9 cellular contexts compared by ENCODE assay signal in the genomic region with DNA sequence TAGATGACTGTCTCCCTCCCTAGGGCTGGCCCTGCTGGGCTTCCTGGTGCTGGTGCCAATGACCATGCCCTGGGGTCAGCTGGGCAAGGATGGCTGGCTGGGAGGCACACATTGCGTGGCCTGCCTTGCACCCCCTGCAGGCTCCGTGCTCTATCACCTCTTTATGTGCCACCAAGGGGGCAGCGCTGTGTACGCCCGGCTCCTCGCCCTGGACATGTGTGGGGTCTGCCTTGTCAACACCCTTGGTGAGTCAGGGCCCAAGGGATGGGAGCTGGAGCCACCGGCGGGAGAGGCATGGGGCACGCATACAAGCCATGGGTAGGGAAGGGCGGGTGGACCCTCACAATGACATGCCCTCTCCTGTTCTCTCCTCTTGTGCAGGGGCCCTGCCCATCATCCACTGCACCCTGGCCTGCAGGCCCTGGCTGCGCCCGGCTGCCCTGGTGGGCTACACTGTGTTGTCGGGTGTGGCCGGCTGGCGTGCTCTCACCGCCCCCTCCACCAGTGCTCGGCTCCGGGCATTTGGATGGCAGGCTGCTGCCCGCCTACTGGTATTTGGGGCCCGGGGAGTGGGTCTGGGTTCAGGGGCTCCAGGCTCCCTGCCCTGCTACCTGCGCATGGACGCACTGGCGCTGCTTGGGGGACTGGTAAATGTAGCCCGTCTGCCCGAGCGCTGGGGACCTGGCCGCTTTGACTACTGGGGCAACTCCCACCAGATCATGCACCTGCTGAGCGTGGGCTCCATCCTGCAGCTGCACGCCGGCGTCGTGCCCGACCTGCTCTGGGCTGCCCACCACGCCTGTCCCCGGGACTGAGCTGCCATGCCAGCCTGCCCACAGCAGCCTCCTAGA. TPM values are rescaled to one million over a fixed set of nuclear protein-coding genes. Genes with fewer than 3 reads are reported as not detected.
DNase-seq lines count a peak whose midpoint lies in the region; ATAC-seq, FAIRE-seq and TF ChIP-seq lines count a peak whose summit lies in the region.
"Had no signal": no experiment of that assay in that cellular context is flagged by ENCODE, and none has a peak within 500 bp of the region (broad histone marks: within the 10 kb centered on the region; RNA-seq: fewer than 3 reads in every experiment).

No MANE protein-coding gene starts in this region.

- no peak for TF ChIP-seq RAD21 in HepG2 (CRISPR knock-in tag; IDR thresholded peaks at IDR 0.05)

- WGBS in HepG2 (ENCODE audit: low lambda C conversion rate), result 97% methylated on average over 10 of the region's 35 CpGs
- WGBS in right lobe of liver (ENCODE audit: insufficient coverage, low coverage, low lambda C conversion rate, missing lambda C conversion rate), result 97% methylated on average over 8 of the region's 35 CpGs

- POLR2A ChIA-PET in HepG2 (lab: Yijun Ruan, JAX), result interaction anchor here (1.9 kb wide), 1 partner anchor 9 kb away, joined by 10 read pairs; a partner anchor contains a TSS

- H3K4me3 ChIP-seq in HepG2 (replicated peaks in 1 of 3; ENCODE audit: insufficient read depth in 1 of 3, low read depth in 2 of 3, low read length in 3 of 3) (peak overlapping the region in 1 of 3 experiments; percentile 91; a peak in 1 of 6 replicates), right lobe of liver (no peak overlapping the region), SU-DHL-6 (ENCODE audit: insufficient read depth, low read length, poor library complexity, severe bottlenecking) (peak overlapping the region; percentile 98)

- H3K27me3 ChIP-seq in HepG2 (ENCODE audit: control insufficient read depth in 1 of 2, insufficient read depth in 2 of 2, low read length in 2 of 2) (no peaks in the 10 kb centered on the region; a peak in 1 of 5 replicates), right lobe of liver (peaks cover 4 to 7% of the 10 kb centered on the region in 2 donors), SU-DHL-6 (ENCODE audit: low read length) (no peaks in the 10 kb centered on the region)

- H3K9me3 Mint-ChIP-seq in glutamatergic neuron (ENCODE audit: unreplicated experiment), result peaks cover 4% of the 10 kb centered on the region
- no peaks in the 10 kb centered on the region for H3K9me3 Mint-ChIP-seq in type B pancreatic cell

- H3K9ac ChIP-seq in HepG2 (ENCODE audit: insufficient read depth, low read depth, low read length) (peak overlapping the region; percentile 80; the same call in 1 of the 2 replicates), SU-DHL-6 (ENCODE audit: low read length) (peak overlapping the region; percentile 98)

- in situ Hi-C loops in HepG2 (cut with HindIII; ENCODE audit: extremely low pct_ligation_motif_present, low pct_unique_long_range_greater_than_20kb), result no loop called here

- H4K20me1 ChIP-seq in HepG2 (ENCODE audit: insufficient read depth, low read length), result no peaks in the 10 kb centered on the region
- H4K20me1 ChIP-seq in SU-DHL-6 (ENCODE audit: low read depth, low read length), result peaks cover 4% of the 10 kb centered on the region; the same call in 1 of the 2 replicates

- no TSS peak for BruUV-seq in HepG2 (replicated peaks; lab: Mats Ljungman, UMichigan)

- H3K79me2 ChIP-seq in HepG2 (ENCODE audit: insufficient read depth, low read length), result peaks cover 8% of the 10 kb centered on the region
- peaks cover 22% of the 10 kb centered on the region for H3K79me2 ChIP-seq in SU-DHL-6 (ENCODE audit: insufficient read depth, low read length)

- H3K9me3 ChIP-seq in HepG2 (ENCODE audit: low read length), result no peaks in the 10 kb centered on the region
- H3K9me3 ChIP-seq in right lobe of liver, result no peaks in the 10 kb centered on the region
- H3K9me3 ChIP-seq in SU-DHL-6 (ENCODE audit: insufficient read depth, low read length), result no peaks in the 10 kb centered on the region

- H3K4me2 ChIP-seq in HepG2 (ENCODE audit: low read depth, low read length), result peak overlapping the region; percentile 86
- H3K4me2 ChIP-seq in SU-DHL-6 (ENCODE audit: low read depth, low read length, poor library complexity, severe bottlenecking), result peak overlapping the region; percentile 71

- intact Hi-C loops in HepG2 (cut with micrococcal nuclease; ENCODE audit: unreplicated experiment) (no loop called here), right lobe of liver (cut with DNase I) (no loop called here)

- ATAC-seq in HepG2 (no peak), right lobe of liver (no peak), HG03571 (IDR thresholded peaks at IDR 0.05; ENCODE audit: unreplicated experiment) (no peak)

- H3K36me3 ChIP-seq in HepG2 (replicated peaks in 1 of 2; ENCODE audit: control insufficient read depth in 1 of 2, insufficient read depth in 2 of 2, low read length in 2 of 2), result peaks cover 2 to 15% of the 10 kb centered on the region in 2 experiments; a peak in 3 of 5 replicates
- H3K36me3 ChIP-seq in right lobe of liver, result no peaks in the 10 kb centered on the region
- no peaks in the 10 kb centered on the region for H3K36me3 ChIP-seq in SU-DHL-6 (ENCODE audit: low read length)

- H3K27me3 Mint-ChIP-seq in glutamatergic neuron (ENCODE audit: unreplicated experiment) (peaks cover 8% of the 10 kb centered on the region), type B pancreatic cell (peaks cover 4% of the 10 kb centered on the region)

- no peak for FAIRE-seq in HepG2 (lab: Jason Lieb, UNC)

- H2AFZ ChIP-seq in HepG2 (ENCODE audit: low read length) (no peak overlapping the region), SU-DHL-6 (ENCODE audit: low read depth, low read length, severe bottlenecking) (no peak overlapping the region)

- H3K4me1 ChIP-seq in HepG2 (ENCODE audit: insufficient read depth, low read length) (peaks cover 17% of the 10 kb centered on the region), right lobe of liver (peaks cover 0 to 7% (median 0%) of the 10 kb centered on the region in 4 donors)

- H3K9me2 ChIP-seq in SU-DHL-6 (replicated peaks; ENCODE audit: insufficient read depth, low read length), result no peaks in the 10 kb centered on the region

- peaks cover 11% of the 10 kb centered on the region for H3K4me1 Mint-ChIP-seq in glutamatergic neuron (ENCODE audit: low read depth, unreplicated experiment)
- peaks cover 13% of the 10 kb centered on the region for H3K4me1 Mint-ChIP-seq in type B pancreatic cell (ENCODE audit: unreplicated experiment)

- H3K36me3 Mint-ChIP-seq in glutamatergic neuron (ENCODE audit: unreplicated experiment) (no peaks in the 10 kb centered on the region), type B pancreatic cell (peaks cover 3% of the 10 kb centered on the region)

- H3K27ac Mint-ChIP-seq in glutamatergic neuron (ENCODE audit: unreplicated experiment), result no peak overlapping the region
- H3K27ac Mint-ChIP-seq in type B pancreatic cell, result no peak overlapping the region

- TF ChIP-seq EP300 in HepG2 (IDR thresholded peaks at IDR 0.05; ENCODE audit: low read depth in 2 of 2, low read length in 2 of 2), result no peak
- no peak for TF ChIP-seq EP300 in HepG2 (CRISPR knock-in tag; IDR thresholded peaks at IDR 0.05; ENCODE audit: borderline replicate concordance)

- TF ChIP-seq CTCF in HepG2 (CRISPR knock-in tag; IDR thresholded peaks at IDR 0.05), result no peak
- TF ChIP-seq CTCF in right lobe of liver (IDR thresholded peaks at IDR 0.05), result no peak
- TF ChIP-seq CTCF in SU-DHL-6 (IDR thresholded peaks at IDR 0.05; ENCODE audit: insufficient read depth, low read length, poor library complexity, severe bottlenecking), result no peak
- no peak for TF ChIP-seq CTCF in glutamatergic neuron (IDR thresholded peaks at IDR 0.05; ENCODE audit: partially characterized antibody, unreplicated experiment)
- no peak for TF ChIP-seq CTCF in type B pancreatic cell (conservative IDR thresholded peaks at IDR 0.05)

- H3K27ac ChIP-seq in HepG2 (ENCODE audit: extremely low read length, insufficient read depth, low read length), result no peak overlapping the region
- no peak overlapping the region for H3K27ac ChIP-seq in right lobe of liver
- H3K27ac ChIP-seq in SU-DHL-6 (ENCODE audit: low read depth, low read length), result peak overlapping the region; percentile 93

- H3K4me3 Mint-ChIP-seq in glutamatergic neuron (ENCODE audit: unreplicated experiment) (peak overlapping the region; percentile 78), type B pancreatic cell (peak overlapping the region; percentile 79)

- peak; percentile 16 to 40; a peak in 3 of 4 replicates for TF ChIP-seq POLR2A in HepG2 (IDR thresholded peaks at IDR 0.05; ENCODE audit: insufficient read depth in 1 of 2, low read depth in 2 of 2, low read length in 2 of 2)
- no peak for TF ChIP-seq POLR2A in right lobe of liver (IDR thresholded peaks at IDR 0.05)

- DNase-seq in HepG2 (ENCODE audit: low spot score) (no peak), right lobe of liver (no peak), glutamatergic neuron (no peak), type B pancreatic cell (ENCODE audit: extremely low spot score, unreplicated experiment) (no peak), AG08396 (ENCODE audit: low spot score) (no peak), epidermal melanocyte (ENCODE audit: insufficient read length, low spot score) (no peak)

- H3F3A ChIP-seq in SU-DHL-6 (ENCODE audit: insufficient read depth), result peaks cover 46% of the 10 kb centered on the region

- CTCF ChIA-PET in HepG2 (lab: Yijun Ruan, JAX; ENCODE audit: low intra/inter-chr PET ratio, low total read pairs), result interaction anchor here (1.2 kb wide), 1 partner anchor 10 kb away, joined by 3 read pairs; no protein-coding TSS in a partner anchor

RNA-seq across cellular contexts. Expression of a gene that starts 2.2 kb away (rescaled TPM):
- total RNA-seq in HepG2 (2016; rRNA removed; fragmentation: Illumina TruSeq; extraction: Trizol) (15.6 and 24.8 TPM in 2 replicates), right lobe of liver (1 to 10 TPM in 4 of 6 experiments, under 1 TPM in 2; 0.93 to 6.1 (median 3.3) TPM), glutamatergic neuron (ENCODE audit: unreplicated experiment) (69.1 TPM), type B pancreatic cell (ENCODE audit: low replicate concordance) (18.1 and 23.8 TPM in 2 replicates)
- total RNA-seq in HepG2 (2016; cell fraction: cytosol; rRNA removed; fragmentation: Illumina TruSeq; extraction: Trizol; ENCODE audit: low read depth), result 7.8 and 8.9 TPM in 2 replicates
- total RNA-seq in HepG2 (2016; cell fraction: insoluble cytoplasmic fraction; rRNA removed; fragmentation: Illumina TruSeq; extraction: Trizol), result 13.6 and 26.2 TPM in 2 replicates
- 19.5 and 26.0 TPM in 2 replicates for total RNA-seq in HepG2 (2016; cell fraction: membrane; rRNA removed; fragmentation: Illumina TruSeq; extraction: Trizol)
- total RNA-seq in HepG2 (2016; cell fraction: nucleus; rRNA removed; fragmentation: Illumina TruSeq; extraction: Trizol), result 16.6 and 19.1 TPM in 2 replicates
- polyA plus RNA-seq in HepG2 (2011; rRNA removed), result 15.9 and 17.4 TPM in 2 replicates
- 11.1 and 17.3 TPM in 2 replicates for polyA plus RNA-seq in HepG2 (2011; cell fraction: cytosol; rRNA removed)
- polyA plus RNA-seq in HepG2 (2011; cell fraction: nucleus; rRNA removed), result 29.7 and 33.7 TPM in 2 replicates
- 6.7 and 7.6 TPM in 2 replicates for polyA plus RNA-seq in HepG2 (2012)
- 6.6 and 8.9 TPM in 2 replicates for polyA plus RNA-seq in HepG2 (2016; cell fraction: cytosol; fragmentation: Illumina TruSeq; extraction: Trizol; ENCODE audit: low read depth)
- 15.6 and 18.9 TPM in 2 replicates for polyA plus RNA-seq in HepG2 (2016; cell fraction: insoluble cytoplasmic fraction; fragmentation: Illumina TruSeq; extraction: Trizol; ENCODE audit: low read depth)
- 15.5 and 18.8 TPM in 2 replicates for polyA plus RNA-seq in HepG2 (2016; cell fraction: membrane; fragmentation: Illumina TruSeq; extraction: Trizol; ENCODE audit: low read depth)
- 35.6 and 37.9 TPM in 2 replicates for polyA plus RNA-seq in HepG2 (2016; cell fraction: nucleus; fragmentation: Illumina TruSeq; extraction: Trizol; ENCODE audit: insufficient read depth, low read depth)
- 34.1 and 50.0 TPM in 2 replicates for polyA minus RNA-seq in HepG2 (2011; rRNA and poly(A)+ RNA removed; ENCODE audit: low replicate concordance)
- 12.6 and 13.7 TPM in 2 replicates for polyA minus RNA-seq in HepG2 (2011; cell fraction: cytosol; rRNA and poly(A)+ RNA removed)
- polyA minus RNA-seq in HepG2 (2011; cell fraction: nucleus; rRNA and poly(A)+ RNA removed), result 4.7 and 6.1 TPM in 2 replicates

RNA-seq across cellular contexts. Expression of a gene that starts 7.3 kb away (rescaled TPM):
- total RNA-seq in HepG2 (2016; rRNA removed; fragmentation: Illumina TruSeq; extraction: Trizol), result 0.51 and 1.2 TPM in 2 replicates
- total RNA-seq in HepG2 (2016; cell fraction: cytosol; rRNA removed; fragmentation: Illumina TruSeq; extraction: Trizol; ENCODE audit: low read depth), result not detected in 2 replicates
- 0.37 and 1.4 TPM in 2 replicates for total RNA-seq in HepG2 (2016; cell fraction: insoluble cytoplasmic fraction; rRNA removed; fragmentation: Illumina TruSeq; extraction: Trizol)
- 0.25 and 0.31 TPM in 2 replicates for total RNA-seq in HepG2 (2016; cell fraction: membrane; rRNA removed; fragmentation: Illumina TruSeq; extraction: Trizol)
- total RNA-seq in HepG2 (2016; cell fraction: nucleus; rRNA removed; fragmentation: Illumina TruSeq; extraction: Trizol), result 0.84 and 0.88 TPM in 2 replicates
- polyA plus RNA-seq in HepG2 (2011; rRNA removed), result 0.48 and 1.0 TPM in 2 replicates
- polyA plus RNA-seq in HepG2 (2011; cell fraction: cytosol; rRNA removed), result 0.50 and 1.1 TPM in 2 replicates
- polyA plus RNA-seq in HepG2 (2011; cell fraction: nucleus; rRNA removed), result 2.7 and 4.2 TPM in 2 replicates
- 0.37 and 0.42 TPM in 2 replicates for polyA plus RNA-seq in HepG2 (2012)
- 0.07 and 0.14 TPM in 2 replicates for polyA plus RNA-seq in HepG2 (2016; cell fraction: cytosol; fragmentation: Illumina TruSeq; extraction: Trizol; ENCODE audit: low read depth)
- polyA plus RNA-seq in HepG2 (2016; cell fraction: insoluble cytoplasmic fraction; fragmentation: Illumina TruSeq; extraction: Trizol; ENCODE audit: low read depth), result 0.38 and 0.40 TPM in 2 replicates
- polyA plus RNA-seq in HepG2 (2016; cell fraction: membrane; fragmentation: Illumina TruSeq; extraction: Trizol; ENCODE audit: low read depth), result 0.12 and 0.13 TPM in 2 replicates
- polyA plus RNA-seq in HepG2 (2016; cell fraction: nucleus; fragmentation: Illumina TruSeq; extraction: Trizol; ENCODE audit: insufficient read depth, low read depth), result 0.93 and 1.5 TPM in 2 replicates
- 0.33 and 0.68 TPM in 2 replicates for polyA minus RNA-seq in HepG2 (2011; rRNA and poly(A)+ RNA removed; ENCODE audit: low replicate concordance)
- 0.49 and 0.62 TPM in 2 replicates for polyA minus RNA-seq in HepG2 (2011; cell fraction: cytosol; rRNA and poly(A)+ RNA removed)
- polyA minus RNA-seq in HepG2 (2011; cell fraction: nucleus; rRNA and poly(A)+ RNA removed), result not detected in 2 replicates
- not detected for total RNA-seq in right lobe of liver
- 12.8 TPM for total RNA-seq in glutamatergic neuron (ENCODE audit: unreplicated experiment)
- total RNA-seq in type B pancreatic cell (ENCODE audit: low replicate concordance), result 4.5 and 7.7 TPM in 2 replicates
- total RNA-seq: pulmonary artery endothelial cell had no signal

RNA-seq across cellular contexts. Expression of a gene that starts 8.9 kb away (rescaled TPM):
- 8.4 and 27.8 TPM in 2 replicates for total RNA-seq in HepG2 (2016; rRNA removed; fragmentation: Illumina TruSeq; extraction: Trizol)
- total RNA-seq in HepG2 (2016; cell fraction: cytosol; rRNA removed; fragmentation: Illumina TruSeq; extraction: Trizol; ENCODE audit: low read depth), result 8.3 and 10.7 TPM in 2 replicates
- 8.6 and 25.9 TPM in 2 replicates for total RNA-seq in HepG2 (2016; cell fraction: insoluble cytoplasmic fraction; rRNA removed; fragmentation: Illumina TruSeq; extraction: Trizol)
- 12.7 and 13.0 TPM in 2 replicates for total RNA-seq in HepG2 (2016; cell fraction: membrane; rRNA removed; fragmentation: Illumina TruSeq; extraction: Trizol)
- total RNA-seq in HepG2 (2016; cell fraction: nucleus; rRNA removed; fragmentation: Illumina TruSeq; extraction: Trizol), result 27.2 and 33.5 TPM in 2 replicates
- polyA plus RNA-seq in HepG2 (2011; rRNA removed), result 6.6 and 7.0 TPM in 2 replicates
- polyA plus RNA-seq in HepG2 (2011; cell fraction: cytosol; rRNA removed), result 1.9 and 8.9 TPM in 2 replicates
- polyA plus RNA-seq in HepG2 (2011; cell fraction: nucleus; rRNA removed), result 26.5 and 50.1 TPM in 2 replicates
- polyA plus RNA-seq in HepG2 (2012), result 6.9 and 11.9 TPM in 2 replicates
- 5.7 and 6.3 TPM in 2 replicates for polyA plus RNA-seq in HepG2 (2016; cell fraction: cytosol; fragmentation: Illumina TruSeq; extraction: Trizol; ENCODE audit: low read depth)
- polyA plus RNA-seq in HepG2 (2016; cell fraction: insoluble cytoplasmic fraction; fragmentation: Illumina TruSeq; extraction: Trizol; ENCODE audit: low read depth), result 14.9 and 16.6 TPM in 2 replicates
- polyA plus RNA-seq in HepG2 (2016; cell fraction: membrane; fragmentation: Illumina TruSeq; extraction: Trizol; ENCODE audit: low read depth), result 6.9 and 8.9 TPM in 2 replicates
- 68.0 and 69.8 TPM in 2 replicates for polyA plus RNA-seq in HepG2 (2016; cell fraction: nucleus; fragmentation: Illumina TruSeq; extraction: Trizol; ENCODE audit: insufficient read depth, low read depth)
- polyA minus RNA-seq in HepG2 (2011; rRNA and poly(A)+ RNA removed; ENCODE audit: low replicate concordance), result 9.6 and 11.3 TPM in 2 replicates
- 3.5 and 4.1 TPM in 2 replicates for polyA minus RNA-seq in HepG2 (2011; cell fraction: cytosol; rRNA and poly(A)+ RNA removed)
- polyA minus RNA-seq in HepG2 (2011; cell fraction: nucleus; rRNA and poly(A)+ RNA removed), result 9.4 and 9.8 TPM in 2 replicates
- 1 to 10 TPM in 5 of 6 experiments, under 1 TPM in 1; 0.68 to 6.5 (median 1.7) TPM for total RNA-seq in right lobe of liver
- 8.5 TPM for total RNA-seq in glutamatergic neuron (ENCODE audit: unreplicated experiment)
- total RNA-seq in type B pancreatic cell (ENCODE audit: low replicate concordance), result 25.1 and 42.3 TPM in 2 replicates

RNA-seq across cellular contexts. Expression of a gene that starts 41.4 kb away (rescaled TPM):
- 0.08 and 0.15 TPM in 2 replicates for total RNA-seq in HepG2 (2016; rRNA removed; fragmentation: Illumina TruSeq; extraction: Trizol)
- total RNA-seq in HepG2 (2016; cell fraction: cytosol; rRNA removed; fragmentation: Illumina TruSeq; extraction: Trizol; ENCODE audit: low read depth), result not detected in 2 replicates
- 0.09 and 0.11 TPM in 2 replicates for total RNA-seq in HepG2 (2016; cell fraction: insoluble cytoplasmic fraction; rRNA removed; fragmentation: Illumina TruSeq; extraction: Trizol)
- 0.09 and 0.14 TPM in 2 replicates for total RNA-seq in HepG2 (2016; cell fraction: membrane; rRNA removed; fragmentation: Illumina TruSeq; extraction: Trizol)
- total RNA-seq in HepG2 (2016; cell fraction: nucleus; rRNA removed; fragmentation: Illumina TruSeq; extraction: Trizol), result not detected in 2 replicates
- 0.26 and 0.48 TPM in 2 replicates for polyA plus RNA-seq in HepG2 (2011; rRNA removed)
- 0.26 and 0.52 TPM in 2 replicates for polyA plus RNA-seq in HepG2 (2011; cell fraction: cytosol; rRNA removed)
- polyA plus RNA-seq in HepG2 (2011; cell fraction: nucleus; rRNA removed), result 2.1 and 2.4 TPM in 2 replicates
- polyA plus RNA-seq in HepG2 (2012), result 0.32 and 0.53 TPM in 2 replicates
- 0.08 and 0.20 TPM in 2 replicates for polyA plus RNA-seq in HepG2 (2016; cell fraction: cytosol; fragmentation: Illumina TruSeq; extraction: Trizol; ENCODE audit: low read depth)
- polyA plus RNA-seq in HepG2 (2016; cell fraction: insoluble cytoplasmic fraction; fragmentation: Illumina TruSeq; extraction: Trizol; ENCODE audit: low read depth), result 0.15 and 0.17 TPM in 2 replicates
- 0.15 TPM in 1 of 2 replicates, not detected in the other for polyA plus RNA-seq in HepG2 (2016; cell fraction: membrane; fragmentation: Illumina TruSeq; extraction: Trizol; ENCODE audit: low read depth)
- 1.1 and 1.3 TPM in 2 replicates for polyA plus RNA-seq in HepG2 (2016; cell fraction: nucleus; fragmentation: Illumina TruSeq; extraction: Trizol; ENCODE audit: insufficient read depth, low read depth)
- 0.26 and 1.1 TPM in 2 replicates for polyA minus RNA-seq in HepG2 (2011; rRNA and poly(A)+ RNA removed; ENCODE audit: low replicate concordance)
- 0.44 and 0.79 TPM in 2 replicates for polyA minus RNA-seq in HepG2 (2011; cell fraction: cytosol; rRNA and poly(A)+ RNA removed)
- 0.77 and 0.99 TPM in 2 replicates for polyA minus RNA-seq in HepG2 (2011; cell fraction: nucleus; rRNA and poly(A)+ RNA removed)
- 1 to 10 TPM in 2 of 6 experiments, under 1 TPM in 4; 0.25 to 1.7 (median 0.92) TPM for total RNA-seq in right lobe of liver
- 0.39 TPM for total RNA-seq in glutamatergic neuron (ENCODE audit: unreplicated experiment)
- 0.99 and 3.4 TPM in 2 replicates for total RNA-seq in type B pancreatic cell (ENCODE audit: low replicate concordance)
- total RNA-seq: pulmonary artery endothelial cell had no signal

RNA-seq across cellular contexts. Expression of a gene that starts 46.6 kb away (rescaled TPM):
- total RNA-seq in HepG2 (2016; rRNA removed; fragmentation: Illumina TruSeq; extraction: Trizol) (2.7 and 7.6 TPM in 2 replicates), right lobe of liver (1 to 10 TPM in 1 of 6 experiments, not detected in 5; 2.9 TPM), glutamatergic neuron (ENCODE audit: unreplicated experiment) (31.1 TPM), type B pancreatic cell (ENCODE audit: low replicate concordance) (98.9 and 243 TPM in 2 replicates)
- 1.2 and 1.3 TPM in 2 replicates for total RNA-seq in HepG2 (2016; cell fraction: cytosol; rRNA removed; fragmentation: Illumina TruSeq; extraction: Trizol; ENCODE audit: low read depth)
- 2.2 and 8.1 TPM in 2 replicates for total RNA-seq in HepG2 (2016; cell fraction: insoluble cytoplasmic fraction; rRNA removed; fragmentation: Illumina TruSeq; extraction: Trizol)
- 1.4 and 2.3 TPM in 2 replicates for total RNA-seq in HepG2 (2016; cell fraction: membrane; rRNA removed; fragmentation: Illumina TruSeq; extraction: Trizol)
- total RNA-seq in HepG2 (2016; cell fraction: nucleus; rRNA removed; fragmentation: Illumina TruSeq; extraction: Trizol), result 9.3 and 10.1 TPM in 2 replicates
- 5.9 and 10.1 TPM in 2 replicates for polyA plus RNA-seq in HepG2 (2011; rRNA removed)
- polyA plus RNA-seq in HepG2 (2011; cell fraction: cytosol; rRNA removed), result 10.2 and 14.5 TPM in 2 replicates
- 3.6 and 5.9 TPM in 2 replicates for polyA plus RNA-seq in HepG2 (2011; cell fraction: nucleus; rRNA removed)
- 5.5 and 7.9 TPM in 2 replicates for polyA plus RNA-seq in HepG2 (2012)
- polyA plus RNA-seq in HepG2 (2016; cell fraction: cytosol; fragmentation: Illumina TruSeq; extraction: Trizol; ENCODE audit: low read depth), result 2.0 and 2.8 TPM in 2 replicates
- polyA plus RNA-seq in HepG2 (2016; cell fraction: insoluble cytoplasmic fraction; fragmentation: Illumina TruSeq; extraction: Trizol; ENCODE audit: low read depth), result 3.6 and 4.2 TPM in 2 replicates
- polyA plus RNA-seq in HepG2 (2016; cell fraction: membrane; fragmentation: Illumina TruSeq; extraction: Trizol; ENCODE audit: low read depth), result 2.8 and 3.7 TPM in 2 replicates
- 22.4 and 25.4 TPM in 2 replicates for polyA plus RNA-seq in HepG2 (2016; cell fraction: nucleus; fragmentation: Illumina TruSeq; extraction: Trizol; ENCODE audit: insufficient read depth, low read depth)
- polyA minus RNA-seq in HepG2 (2011; rRNA and poly(A)+ RNA removed; ENCODE audit: low replicate concordance), result 0.14 and 9.8 TPM in 2 replicates
- polyA minus RNA-seq in HepG2 (2011; cell fraction: cytosol; rRNA and poly(A)+ RNA removed), result 4.6 and 5.7 TPM in 2 replicates
- 1.0 and 1.4 TPM in 2 replicates for polyA minus RNA-seq in HepG2 (2011; cell fraction: nucleus; rRNA and poly(A)+ RNA removed)
- total RNA-seq: pulmonary artery endothelial cell had no signal
